Comparison of ENCODE assay signal across 2 cellular contexts in the genomic region with DNA sequence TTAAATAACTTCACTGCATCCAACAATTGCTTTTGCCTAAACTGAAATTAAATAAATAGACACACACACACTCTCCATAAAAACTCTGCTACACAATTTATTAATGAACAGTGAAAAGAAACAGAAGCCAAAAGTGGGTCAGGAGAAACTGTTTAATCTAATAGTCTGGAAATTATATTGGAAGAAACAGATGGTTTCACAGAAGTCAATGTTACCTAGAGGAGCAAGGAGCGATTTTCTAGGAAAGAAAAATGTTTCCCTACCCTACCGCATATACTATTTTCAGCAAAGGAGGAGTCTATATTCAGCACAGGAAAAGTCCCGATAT.
TF ChIP-seq lines count a peak whose summit lies in the region.

No MANE protein-coding gene starts in this region.

TF ChIP-seq in IMR-90, 13 proteins besides CTCF, POLR2A, EP300 and RAD21:
- TF ChIP-seq BHLHE40 (IDR thresholded peaks at IDR 0.05; ENCODE audit: low read depth, low read length): no peak
- no peak for TF ChIP-seq CEBPB (IDR thresholded peaks at IDR 0.05; ENCODE audit: low read depth, low read length)
- TF ChIP-seq SMC3 (IDR thresholded peaks at IDR 0.05; ENCODE audit: low read depth, low read length): no peak
- no peak for TF ChIP-seq FOS (IDR thresholded peaks at IDR 0.05; ENCODE audit: low read depth, low read length)
- TF ChIP-seq NFE2L2 (IDR thresholded peaks at IDR 0.05; ENCODE audit: low read depth, low read length): no peak
- TF ChIP-seq RFX5 (IDR thresholded peaks at IDR 0.05; ENCODE audit: low read depth, low read length): no peak
- TF ChIP-seq RCOR1 (IDR thresholded peaks at IDR 0.05; ENCODE audit: insufficient replicate concordance, low read length): no peak
- TF ChIP-seq, protein P1, sequence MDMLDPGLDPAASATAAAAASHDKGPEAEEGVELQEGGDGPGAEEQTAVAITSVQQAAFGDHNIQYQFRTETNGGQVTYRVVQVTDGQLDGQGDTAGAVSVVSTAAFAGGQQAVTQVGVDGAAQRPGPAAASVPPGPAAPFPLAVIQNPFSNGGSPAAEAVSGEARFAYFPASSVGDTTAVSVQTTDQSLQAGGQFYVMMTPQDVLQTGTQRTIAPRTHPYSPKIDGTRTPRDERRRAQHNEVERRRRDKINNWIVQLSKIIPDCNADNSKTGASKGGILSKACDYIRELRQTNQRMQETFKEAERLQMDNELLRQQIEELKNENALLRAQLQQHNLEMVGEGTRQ (IDR thresholded peaks at IDR 0.05; ENCODE audit: low read depth, low read length): no peak
- no peak for TF ChIP-seq MAFK (IDR thresholded peaks at IDR 0.05; ENCODE audit: low read depth, low read length)
- TF ChIP-seq CHD1 (IDR thresholded peaks at IDR 0.05; ENCODE audit: low read depth, low read length): no peak
- TF ChIP-seq MAZ (IDR thresholded peaks at IDR 0.05; ENCODE audit: borderline replicate concordance, low read depth, low read length): no peak
- TF ChIP-seq, protein P2, sequence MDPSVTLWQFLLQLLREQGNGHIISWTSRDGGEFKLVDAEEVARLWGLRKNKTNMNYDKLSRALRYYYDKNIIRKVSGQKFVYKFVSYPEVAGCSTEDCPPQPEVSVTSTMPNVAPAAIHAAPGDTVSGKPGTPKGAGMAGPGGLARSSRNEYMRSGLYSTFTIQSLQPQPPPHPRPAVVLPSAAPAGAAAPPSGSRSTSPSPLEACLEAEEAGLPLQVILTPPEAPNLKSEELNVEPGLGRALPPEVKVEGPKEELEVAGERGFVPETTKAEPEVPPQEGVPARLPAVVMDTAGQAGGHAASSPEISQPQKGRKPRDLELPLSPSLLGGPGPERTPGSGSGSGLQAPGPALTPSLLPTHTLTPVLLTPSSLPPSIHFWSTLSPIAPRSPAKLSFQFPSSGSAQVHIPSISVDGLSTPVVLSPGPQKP (IDR thresholded peaks at IDR 0.05; ENCODE audit: borderline replicate concordance, low read depth, low read length): no peak
- no peak for TF ChIP-seq MXI1 (IDR thresholded peaks at IDR 0.05; ENCODE audit: borderline replicate concordance, low read depth, low read length)

TF ChIP-seq in GM12878, 131 proteins besides CTCF, POLR2A, EP300 and RAD21:
- TF ChIP-seq STAT3 (IDR thresholded peaks at IDR 0.05; ENCODE audit: low read depth, low read length) (no peak), JUND (IDR thresholded peaks at IDR 0.05; ENCODE audit: low read depth, low read length) (no peak), RCOR1 (conservative IDR thresholded peaks at IDR 0.05; ENCODE audit: low read depth, low read length) (no peak), NRF1 (conservative IDR thresholded peaks at IDR 0.05; ENCODE audit: low read depth, low read length) (no peak), CREB1 (IDR thresholded peaks at IDR 0.05; ENCODE audit: low read depth) (no peak), ZSCAN29 (IDR thresholded peaks at IDR 0.05) (no peak), ATF7 (IDR thresholded peaks at IDR 0.05; ENCODE audit: low read depth) (no peak), CBX3 (IDR thresholded peaks at IDR 0.05; ENCODE audit: borderline replicate concordance, low read depth) (no peak), MYB (IDR thresholded peaks at IDR 0.05; ENCODE audit: borderline replicate concordance, low read depth, low read length) (no peak), IKZF2 (IDR thresholded peaks at IDR 0.05) (no peak), NFXL1 (IDR thresholded peaks at IDR 0.05; ENCODE audit: borderline replicate concordance) (no peak)
- TF ChIP-seq, protein P3, sequence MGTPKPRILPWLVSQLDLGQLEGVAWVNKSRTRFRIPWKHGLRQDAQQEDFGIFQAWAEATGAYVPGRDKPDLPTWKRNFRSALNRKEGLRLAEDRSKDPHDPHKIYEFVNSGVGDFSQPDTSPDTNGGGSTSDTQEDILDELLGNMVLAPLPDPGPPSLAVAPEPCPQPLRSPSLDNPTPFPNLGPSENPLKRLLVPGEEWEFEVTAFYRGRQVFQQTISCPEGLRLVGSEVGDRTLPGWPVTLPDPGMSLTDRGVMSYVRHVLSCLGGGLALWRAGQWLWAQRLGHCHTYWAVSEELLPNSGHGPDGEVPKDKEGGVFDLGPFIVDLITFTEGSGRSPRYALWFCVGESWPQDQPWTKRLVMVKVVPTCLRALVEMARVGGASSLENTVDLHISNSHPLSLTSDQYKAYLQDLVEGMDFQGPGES (IDR thresholded peaks at IDR 0.05): no peak
- TF ChIP-seq, protein P4, sequence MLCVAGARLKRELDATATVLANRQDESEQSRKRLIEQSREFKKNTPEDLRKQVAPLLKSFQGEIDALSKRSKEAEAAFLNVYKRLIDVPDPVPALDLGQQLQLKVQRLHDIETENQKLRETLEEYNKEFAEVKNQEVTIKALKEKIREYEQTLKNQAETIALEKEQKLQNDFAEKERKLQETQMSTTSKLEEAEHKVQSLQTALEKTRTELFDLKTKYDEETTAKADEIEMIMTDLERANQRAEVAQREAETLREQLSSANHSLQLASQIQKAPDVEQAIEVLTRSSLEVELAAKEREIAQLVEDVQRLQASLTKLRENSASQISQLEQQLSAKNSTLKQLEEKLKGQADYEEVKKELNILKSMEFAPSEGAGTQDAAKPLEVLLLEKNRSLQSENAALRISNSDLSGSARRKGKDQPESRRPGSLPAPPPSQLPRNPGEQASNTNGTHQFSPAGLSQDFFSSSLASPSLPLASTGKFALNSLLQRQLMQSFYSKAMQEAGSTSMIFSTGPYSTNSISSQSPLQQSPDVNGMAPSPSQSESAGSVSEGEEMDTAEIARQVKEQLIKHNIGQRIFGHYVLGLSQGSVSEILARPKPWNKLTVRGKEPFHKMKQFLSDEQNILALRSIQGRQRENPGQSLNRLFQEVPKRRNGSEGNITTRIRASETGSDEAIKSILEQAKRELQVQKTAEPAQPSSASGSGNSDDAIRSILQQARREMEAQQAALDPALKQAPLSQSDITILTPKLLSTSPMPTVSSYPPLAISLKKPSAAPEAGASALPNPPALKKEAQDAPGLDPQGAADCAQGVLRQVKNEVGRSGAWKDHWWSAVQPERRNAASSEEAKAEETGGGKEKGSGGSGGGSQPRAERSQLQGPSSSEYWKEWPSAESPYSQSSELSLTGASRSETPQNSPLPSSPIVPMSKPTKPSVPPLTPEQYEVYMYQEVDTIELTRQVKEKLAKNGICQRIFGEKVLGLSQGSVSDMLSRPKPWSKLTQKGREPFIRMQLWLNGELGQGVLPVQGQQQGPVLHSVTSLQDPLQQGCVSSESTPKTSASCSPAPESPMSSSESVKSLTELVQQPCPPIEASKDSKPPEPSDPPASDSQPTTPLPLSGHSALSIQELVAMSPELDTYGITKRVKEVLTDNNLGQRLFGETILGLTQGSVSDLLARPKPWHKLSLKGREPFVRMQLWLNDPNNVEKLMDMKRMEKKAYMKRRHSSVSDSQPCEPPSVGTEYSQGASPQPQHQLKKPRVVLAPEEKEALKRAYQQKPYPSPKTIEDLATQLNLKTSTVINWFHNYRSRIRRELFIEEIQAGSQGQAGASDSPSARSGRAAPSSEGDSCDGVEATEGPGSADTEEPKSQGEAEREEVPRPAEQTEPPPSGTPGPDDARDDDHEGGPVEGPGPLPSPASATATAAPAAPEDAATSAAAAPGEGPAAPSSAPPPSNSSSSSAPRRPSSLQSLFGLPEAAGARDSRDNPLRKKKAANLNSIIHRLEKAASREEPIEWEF (IDR thresholded peaks at IDR 0.05; ENCODE audit: insufficient replicate concordance, low read depth, low read length): no peak
- TF ChIP-seq, protein P5, sequence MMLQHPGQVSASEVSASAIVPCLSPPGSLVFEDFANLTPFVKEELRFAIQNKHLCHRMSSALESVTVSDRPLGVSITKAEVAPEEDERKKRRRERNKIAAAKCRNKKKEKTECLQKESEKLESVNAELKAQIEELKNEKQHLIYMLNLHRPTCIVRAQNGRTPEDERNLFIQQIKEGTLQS (IDR thresholded peaks at IDR 0.05; ENCODE audit: borderline replicate concordance, extremely low read depth, low read depth, low read length): no peak
